Comparison of ENCODE assay signal across 1 cellular context in the genomic region with DNA sequence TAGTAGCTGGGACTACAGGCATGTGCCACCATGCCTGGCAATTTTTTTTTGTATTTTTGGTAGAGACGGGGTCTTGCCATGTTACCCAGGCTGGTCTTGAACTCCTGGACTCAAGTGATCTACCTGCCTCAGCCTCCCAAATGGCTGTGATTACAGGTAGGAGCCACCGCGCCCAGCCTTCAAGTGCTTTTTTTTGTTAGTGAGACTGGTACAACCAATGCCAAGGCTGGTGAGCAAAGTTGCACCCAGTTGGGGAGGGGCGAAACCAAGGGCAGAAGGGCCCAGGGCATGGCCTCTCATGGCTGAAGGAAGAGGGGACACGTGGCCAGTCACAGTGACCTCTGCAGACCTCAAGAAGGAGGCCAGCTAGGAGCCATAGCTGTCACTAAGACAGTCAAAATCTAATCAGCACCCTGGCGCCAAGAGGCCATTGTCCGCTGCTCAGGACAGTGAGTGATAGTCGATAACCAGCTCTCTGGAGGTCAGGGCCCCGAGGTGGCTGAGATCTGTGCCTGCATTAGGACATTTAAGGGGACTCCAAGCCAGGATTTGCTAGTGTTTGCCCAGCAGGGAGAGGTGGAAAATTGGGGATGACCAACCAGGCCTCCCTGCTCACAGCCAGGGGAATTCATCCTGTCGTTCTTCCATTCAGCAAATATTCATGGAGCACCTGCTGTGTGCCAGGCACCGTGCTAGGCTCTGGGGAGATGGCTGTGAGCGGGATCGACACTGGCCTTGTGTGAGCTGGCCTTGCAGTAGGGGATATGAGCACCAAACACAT.
TF ChIP-seq lines count a peak whose summit lies in the region.

No MANE protein-coding gene starts in this region.

TF ChIP-seq in K562, 482 proteins besides CTCF, POLR2A, EP300 and RAD21 (continued from another document):
- TF ChIP-seq PBX2 (CRISPR knock-in tag; IDR thresholded peaks at IDR 0.05; ENCODE audit: low read depth) (no peak), PBX2 (tag; conservative IDR thresholded peaks at IDR 0.05; ENCODE audit: low read depth) (peak; percentile 48), ELK1 (CRISPR knock-in tag; IDR thresholded peaks at IDR 0.05) (no peak), HOXB6 (CRISPR knock-in tag; IDR thresholded peaks at IDR 0.05; ENCODE audit: borderline replicate concordance) (no peak), RBM25 (IDR thresholded peaks at IDR 0.05; ENCODE audit: low read depth, low read length, severe bottlenecking) (peak; percentile 33), ELK3 (CRISPR knock-in tag; IDR thresholded peaks at IDR 0.05) (no peak), MYC (IDR thresholded peaks at IDR 0.05; ENCODE audit: low read depth, low read length) (no peak), MYC (CRISPR knock-in tag; IDR thresholded peaks at IDR 0.05; ENCODE audit: borderline replicate concordance, low read depth) (no peak), HDAC6 (IDR thresholded peaks at IDR 0.05; ENCODE audit: low read depth, low read length) (no peak), SP2 (IDR thresholded peaks at IDR 0.05; ENCODE audit: extremely low read depth, low read depth, low read length, poor library complexity, severe bottlenecking) (no peak), DPF2 (IDR thresholded peaks at IDR 0.05) (no peak)
- TF ChIP-seq, protein P1, sequence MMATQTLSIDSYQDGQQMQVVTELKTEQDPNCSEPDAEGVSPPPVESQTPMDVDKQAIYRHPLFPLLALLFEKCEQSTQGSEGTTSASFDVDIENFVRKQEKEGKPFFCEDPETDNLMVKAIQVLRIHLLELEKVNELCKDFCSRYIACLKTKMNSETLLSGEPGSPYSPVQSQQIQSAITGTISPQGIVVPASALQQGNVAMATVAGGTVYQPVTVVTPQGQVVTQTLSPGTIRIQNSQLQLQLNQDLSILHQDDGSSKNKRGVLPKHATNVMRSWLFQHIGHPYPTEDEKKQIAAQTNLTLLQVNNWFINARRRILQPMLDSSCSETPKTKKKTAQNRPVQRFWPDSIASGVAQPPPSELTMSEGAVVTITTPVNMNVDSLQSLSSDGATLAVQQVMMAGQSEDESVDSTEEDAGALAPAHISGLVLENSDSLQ (IDR thresholded peaks at IDR 0.05) = peak; percentile 7; the same call in 1 of the 2 replicates
- TF ChIP-seq, protein P2, sequence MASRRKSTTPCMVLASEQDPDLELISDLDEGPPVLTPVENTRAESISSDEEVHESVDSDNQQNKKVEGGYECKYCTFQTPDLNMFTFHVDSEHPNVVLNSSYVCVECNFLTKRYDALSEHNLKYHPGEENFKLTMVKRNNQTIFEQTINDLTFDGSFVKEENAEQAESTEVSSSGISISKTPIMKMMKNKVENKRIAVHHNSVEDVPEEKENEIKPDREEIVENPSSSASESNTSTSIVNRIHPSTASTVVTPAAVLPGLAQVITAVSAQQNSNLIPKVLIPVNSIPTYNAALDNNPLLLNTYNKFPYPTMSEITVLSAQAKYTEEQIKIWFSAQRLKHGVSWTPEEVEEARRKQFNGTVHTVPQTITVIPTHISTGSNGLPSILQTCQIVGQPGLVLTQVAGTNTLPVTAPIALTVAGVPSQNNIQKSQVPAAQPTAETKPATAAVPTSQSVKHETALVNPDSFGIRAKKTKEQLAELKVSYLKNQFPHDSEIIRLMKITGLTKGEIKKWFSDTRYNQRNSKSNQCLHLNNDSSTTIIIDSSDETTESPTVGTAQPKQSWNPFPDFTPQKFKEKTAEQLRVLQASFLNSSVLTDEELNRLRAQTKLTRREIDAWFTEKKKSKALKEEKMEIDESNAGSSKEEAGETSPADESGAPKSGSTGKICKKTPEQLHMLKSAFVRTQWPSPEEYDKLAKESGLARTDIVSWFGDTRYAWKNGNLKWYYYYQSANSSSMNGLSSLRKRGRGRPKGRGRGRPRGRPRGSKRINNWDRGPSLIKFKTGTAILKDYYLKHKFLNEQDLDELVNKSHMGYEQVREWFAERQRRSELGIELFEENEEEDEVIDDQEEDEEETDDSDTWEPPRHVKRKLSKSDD (conservative IDR thresholded peaks at IDR 0.05; ENCODE audit: low read length) = no peak
- TF ChIP-seq, protein P3, sequence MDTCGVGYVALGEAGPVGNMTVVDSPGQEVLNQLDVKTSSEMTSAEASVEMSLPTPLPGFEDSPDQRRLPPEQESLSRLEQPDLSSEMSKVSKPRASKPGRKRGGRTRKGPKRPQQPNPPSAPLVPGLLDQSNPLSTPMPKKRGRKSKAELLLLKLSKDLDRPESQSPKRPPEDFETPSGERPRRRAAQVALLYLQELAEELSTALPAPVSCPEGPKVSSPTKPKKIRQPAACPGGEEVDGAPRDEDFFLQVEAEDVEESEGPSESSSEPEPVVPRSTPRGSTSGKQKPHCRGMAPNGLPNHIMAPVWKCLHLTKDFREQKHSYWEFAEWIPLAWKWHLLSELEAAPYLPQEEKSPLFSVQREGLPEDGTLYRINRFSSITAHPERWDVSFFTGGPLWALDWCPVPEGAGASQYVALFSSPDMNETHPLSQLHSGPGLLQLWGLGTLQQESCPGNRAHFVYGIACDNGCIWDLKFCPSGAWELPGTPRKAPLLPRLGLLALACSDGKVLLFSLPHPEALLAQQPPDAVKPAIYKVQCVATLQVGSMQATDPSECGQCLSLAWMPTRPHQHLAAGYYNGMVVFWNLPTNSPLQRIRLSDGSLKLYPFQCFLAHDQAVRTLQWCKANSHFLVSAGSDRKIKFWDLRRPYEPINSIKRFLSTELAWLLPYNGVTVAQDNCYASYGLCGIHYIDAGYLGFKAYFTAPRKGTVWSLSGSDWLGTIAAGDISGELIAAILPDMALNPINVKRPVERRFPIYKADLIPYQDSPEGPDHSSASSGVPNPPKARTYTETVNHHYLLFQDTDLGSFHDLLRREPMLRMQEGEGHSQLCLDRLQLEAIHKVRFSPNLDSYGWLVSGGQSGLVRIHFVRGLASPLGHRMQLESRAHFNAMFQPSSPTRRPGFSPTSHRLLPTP (IDR thresholded peaks at IDR 0.05; ENCODE audit: borderline replicate concordance, extremely low read depth, insufficient read length) = no peak
- TF ChIP-seq, protein P4, sequence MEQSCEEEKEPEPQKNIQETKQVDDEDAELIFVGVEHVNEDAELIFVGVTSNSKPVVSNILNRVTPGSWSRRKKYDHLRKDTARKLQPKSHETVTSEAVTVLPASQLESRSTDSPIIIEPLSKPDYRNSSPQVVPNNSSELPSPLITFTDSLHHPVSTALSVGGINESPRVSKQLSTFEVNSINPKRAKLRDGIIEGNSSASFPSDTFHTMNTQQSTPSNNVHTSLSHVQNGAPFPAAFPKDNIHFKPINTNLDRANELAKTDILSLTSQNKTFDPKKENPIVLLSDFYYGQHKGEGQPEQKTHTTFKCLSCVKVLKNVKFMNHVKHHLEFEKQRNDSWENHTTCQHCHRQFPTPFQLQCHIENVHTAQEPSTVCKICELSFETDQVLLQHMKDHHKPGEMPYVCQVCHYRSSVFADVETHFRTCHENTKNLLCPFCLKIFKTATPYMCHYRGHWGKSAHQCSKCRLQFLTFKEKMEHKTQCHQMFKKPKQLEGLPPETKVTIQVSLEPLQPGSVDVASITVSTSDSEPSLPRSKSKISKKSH (CRISPR knock-in tag; IDR thresholded peaks at IDR 0.05) = no peak
